Comparison of ENCODE assay signal across 1 cellular context in the genomic region with DNA sequence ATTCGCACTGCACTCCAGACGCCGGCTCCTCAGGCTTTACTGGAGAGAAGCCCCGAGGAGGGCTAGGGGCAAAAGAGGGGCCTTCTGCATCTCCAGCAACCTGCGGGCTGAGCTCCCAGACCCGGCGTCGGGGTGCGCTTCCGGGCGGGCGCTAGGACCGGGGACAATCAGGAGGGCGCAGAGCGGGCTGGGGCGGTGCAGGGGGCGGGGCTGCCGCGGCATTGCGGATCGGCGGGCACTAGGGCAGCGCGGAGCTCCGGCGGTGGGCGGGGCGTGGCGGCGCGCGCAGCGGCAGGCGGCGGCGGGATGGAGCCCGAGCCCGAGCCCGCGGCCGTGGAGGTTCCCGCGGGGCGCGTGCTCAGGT.
TF ChIP-seq lines count a peak whose summit lies in the region.

A gene (plus strand): TSS at position 274 of the 364 bp plus-strand sequence. CDS start 33 bp downstream, at position 307.

TF ChIP-seq in HepG2, 621 proteins besides CTCF, POLR2A, EP300 and RAD21 (continued from another document and continues in another):
- TF ChIP-seq, protein P1, sequence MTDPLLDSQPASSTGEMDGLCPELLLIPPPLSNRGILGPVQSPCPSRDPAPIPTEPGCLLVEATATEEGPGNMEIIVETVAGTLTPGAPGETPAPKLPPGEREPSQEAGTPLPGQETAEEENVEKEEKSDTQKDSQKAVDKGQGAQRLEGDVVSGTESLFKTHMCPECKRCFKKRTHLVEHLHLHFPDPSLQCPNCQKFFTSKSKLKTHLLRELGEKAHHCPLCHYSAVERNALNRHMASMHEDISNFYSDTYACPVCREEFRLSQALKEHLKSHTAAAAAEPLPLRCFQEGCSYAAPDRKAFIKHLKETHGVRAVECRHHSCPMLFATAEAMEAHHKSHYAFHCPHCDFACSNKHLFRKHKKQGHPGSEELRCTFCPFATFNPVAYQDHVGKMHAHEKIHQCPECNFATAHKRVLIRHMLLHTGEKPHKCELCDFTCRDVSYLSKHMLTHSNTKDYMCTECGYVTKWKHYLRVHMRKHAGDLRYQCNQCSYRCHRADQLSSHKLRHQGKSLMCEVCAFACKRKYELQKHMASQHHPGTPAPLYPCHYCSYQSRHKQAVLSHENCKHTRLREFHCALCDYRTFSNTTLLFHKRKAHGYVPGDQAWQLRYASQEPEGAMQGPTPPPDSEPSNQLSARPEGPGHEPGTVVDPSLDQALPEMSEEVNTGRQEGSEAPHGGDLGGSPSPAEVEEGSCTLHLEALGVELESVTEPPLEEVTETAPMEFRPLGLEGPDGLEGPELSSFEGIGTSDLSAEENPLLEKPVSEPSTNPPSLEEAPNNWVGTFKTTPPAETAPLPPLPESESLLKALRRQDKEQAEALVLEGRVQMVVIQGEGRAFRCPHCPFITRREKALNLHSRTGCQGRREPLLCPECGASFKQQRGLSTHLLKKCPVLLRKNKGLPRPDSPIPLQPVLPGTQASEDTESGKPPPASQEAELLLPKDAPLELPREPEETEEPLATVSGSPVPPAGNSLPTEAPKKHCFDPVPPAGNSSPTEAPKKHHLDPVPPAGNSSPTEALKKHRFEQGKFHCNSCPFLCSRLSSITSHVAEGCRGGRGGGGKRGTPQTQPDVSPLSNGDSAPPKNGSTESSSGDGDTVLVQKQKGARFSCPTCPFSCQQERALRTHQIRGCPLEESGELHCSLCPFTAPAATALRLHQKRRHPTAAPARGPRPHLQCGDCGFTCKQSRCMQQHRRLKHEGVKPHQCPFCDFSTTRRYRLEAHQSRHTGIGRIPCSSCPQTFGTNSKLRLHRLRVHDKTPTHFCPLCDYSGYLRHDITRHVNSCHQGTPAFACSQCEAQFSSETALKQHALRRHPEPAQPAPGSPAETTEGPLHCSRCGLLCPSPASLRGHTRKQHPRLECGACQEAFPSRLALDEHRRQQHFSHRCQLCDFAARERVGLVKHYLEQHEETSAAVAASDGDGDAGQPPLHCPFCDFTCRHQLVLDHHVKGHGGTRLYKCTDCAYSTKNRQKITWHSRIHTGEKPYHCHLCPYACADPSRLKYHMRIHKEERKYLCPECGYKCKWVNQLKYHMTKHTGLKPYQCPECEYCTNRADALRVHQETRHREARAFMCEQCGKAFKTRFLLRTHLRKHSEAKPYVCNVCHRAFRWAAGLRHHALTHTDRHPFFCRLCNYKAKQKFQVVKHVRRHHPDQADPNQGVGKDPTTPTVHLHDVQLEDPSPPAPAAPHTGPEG (CRISPR knock-in tag; IDR thresholded peaks at IDR 0.05): no peak
- TF ChIP-seq HNRNPLL (IDR thresholded peaks at IDR 0.05; ENCODE audit: low read depth, low read length, poor library complexity, severe bottlenecking) (peak; percentile 72), U2AF1 (optimal IDR thresholded peaks at IDR 0.05; ENCODE audit: low read depth, low read length) (peak; percentile 89), SP1 (IDR thresholded peaks at IDR 0.05) (no peak), SP1 (CRISPR knock-in tag; IDR thresholded peaks at IDR 0.05) (peak; percentile 98), HES4 (CRISPR knock-in tag; IDR thresholded peaks at IDR 0.05; ENCODE audit: borderline replicate concordance) (peak; percentile 95), SAP130 (CRISPR knock-in tag; IDR thresholded peaks at IDR 0.05; ENCODE audit: low read depth) (0 out of 2 replicates have a peak, but pooled peaks have one; percentile 11), ZNF235 (CRISPR knock-in tag; IDR thresholded peaks at IDR 0.05; ENCODE audit: borderline replicate concordance) (peak; percentile 2; the same call in 1 of the 2 replicates), ZNF790 (CRISPR knock-in tag; IDR thresholded peaks at IDR 0.05; ENCODE audit: borderline replicate concordance) (peak; percentile 94; the same call in 1 of the 2 replicates), HNF4A (CRISPR knock-in tag; IDR thresholded peaks at IDR 0.05) (0 out of 2 replicates have a peak, but pooled peaks have one; percentile 26), ZNF816 (CRISPR knock-in tag; IDR thresholded peaks at IDR 0.05; ENCODE audit: borderline replicate concordance) (no peak; the same call in 1 of the 2 replicates), ZNF883 (CRISPR knock-in tag; IDR thresholded peaks at IDR 0.05; ENCODE audit: not compliant biosample characterization) (peak; percentile 14), ZBTB3 (CRISPR knock-in tag; IDR thresholded peaks at IDR 0.05; ENCODE audit: borderline replicate concordance, low read depth) (no peak), CCDC6 (CRISPR knock-in tag; IDR thresholded peaks at IDR 0.05) (peak; percentile 57; the same call in 1 of the 2 replicates), ZNF773 (CRISPR knock-in tag; IDR thresholded peaks at IDR 0.05; ENCODE audit: borderline replicate concordance) (peak; percentile 16; the same call in 1 of the 2 replicates), GABPB1 (CRISPR knock-in tag; IDR thresholded peaks at IDR 0.05) (peak; percentile 72), SOX5 (CRISPR knock-in tag; IDR thresholded peaks at IDR 0.05; ENCODE audit: borderline replicate concordance) (no peak), SIX4 (CRISPR knock-in tag; IDR thresholded peaks at IDR 0.05) (peak; percentile 33; the same call in 1 of the 2 replicates), POGZ (CRISPR knock-in tag; IDR thresholded peaks at IDR 0.05) (peak; percentile 63; the same call in 1 of the 2 replicates), PHF21A (CRISPR knock-in tag; IDR thresholded peaks at IDR 0.05) (peak; percentile 48; the same call in 1 of the 2 replicates), SOX13 (IDR thresholded peaks at IDR 0.05) (no peak), SOX13 (CRISPR knock-in tag; conservative IDR thresholded peaks at IDR 0.05 in 1 of 2, IDR thresholded peaks at IDR 0.05 in 1 of 2) (0 out of 4 replicates have a peak, but pooled peaks of 1 of the 2 experiments have one; percentile 4), ZNF709 (CRISPR knock-in tag; IDR thresholded peaks at IDR 0.05) (no peak; the same call in 1 of the 2 replicates), HCFC1 (IDR thresholded peaks at IDR 0.05; ENCODE audit: low read depth, low read length) (peak; percentile 57; the same call in 1 of the 2 replicates), NONO (IDR thresholded peaks at IDR 0.05) (no peak), NONO (CRISPR knock-in tag; conservative IDR thresholded peaks at IDR 0.05) (peak; percentile 89)
- TF ChIP-seq, protein P2, sequence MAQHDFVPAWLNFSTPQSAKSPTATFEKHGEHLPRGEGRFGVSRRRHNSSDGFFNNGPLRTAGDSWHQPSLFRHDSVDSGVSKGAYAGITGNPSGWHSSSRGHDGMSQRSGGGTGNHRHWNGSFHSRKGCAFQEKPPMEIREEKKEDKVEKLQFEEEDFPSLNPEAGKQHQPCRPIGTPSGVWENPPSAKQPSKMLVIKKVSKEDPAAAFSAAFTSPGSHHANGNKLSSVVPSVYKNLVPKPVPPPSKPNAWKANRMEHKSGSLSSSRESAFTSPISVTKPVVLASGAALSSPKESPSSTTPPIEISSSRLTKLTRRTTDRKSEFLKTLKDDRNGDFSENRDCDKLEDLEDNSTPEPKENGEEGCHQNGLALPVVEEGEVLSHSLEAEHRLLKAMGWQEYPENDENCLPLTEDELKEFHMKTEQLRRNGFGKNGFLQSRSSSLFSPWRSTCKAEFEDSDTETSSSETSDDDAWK (CRISPR knock-in tag; IDR thresholded peaks at IDR 0.05): no peak
- TF ChIP-seq, protein P3, sequence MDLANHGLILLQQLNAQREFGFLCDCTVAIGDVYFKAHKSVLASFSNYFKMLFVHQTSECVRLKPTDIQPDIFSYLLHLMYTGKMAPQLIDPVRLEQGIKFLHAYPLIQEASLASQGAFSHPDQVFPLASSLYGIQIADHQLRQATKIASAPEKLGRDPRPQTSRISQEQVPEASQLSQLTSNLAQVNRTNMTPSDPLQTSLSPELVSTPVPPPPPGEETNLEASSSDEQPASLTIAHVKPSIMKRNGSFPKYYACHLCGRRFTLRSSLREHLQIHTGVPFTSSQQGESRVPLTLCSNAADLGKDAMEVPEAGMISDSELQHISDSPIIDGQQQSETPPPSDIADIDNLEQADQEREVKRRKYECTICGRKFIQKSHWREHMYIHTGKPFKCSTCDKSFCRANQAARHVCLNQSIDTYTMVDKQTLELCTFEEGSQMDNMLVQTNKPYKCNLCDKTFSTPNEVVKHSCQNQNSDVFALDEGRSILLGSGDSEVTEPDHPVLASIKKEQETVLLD (CRISPR knock-in tag; IDR thresholded peaks at IDR 0.05; ENCODE audit: low read depth): peak; percentile 84
- TF ChIP-seq, protein P4, sequence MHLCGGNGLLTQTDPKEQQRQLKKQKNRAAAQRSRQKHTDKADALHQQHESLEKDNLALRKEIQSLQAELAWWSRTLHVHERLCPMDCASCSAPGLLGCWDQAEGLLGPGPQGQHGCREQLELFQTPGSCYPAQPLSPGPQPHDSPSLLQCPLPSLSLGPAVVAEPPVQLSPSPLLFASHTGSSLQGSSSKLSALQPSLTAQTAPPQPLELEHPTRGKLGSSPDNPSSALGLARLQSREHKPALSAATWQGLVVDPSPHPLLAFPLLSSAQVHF (CRISPR knock-in tag; IDR thresholded peaks at IDR 0.05): 0 out of 2 replicates have a peak, but pooled peaks have one; percentile 72
- TF ChIP-seq, protein P5, sequence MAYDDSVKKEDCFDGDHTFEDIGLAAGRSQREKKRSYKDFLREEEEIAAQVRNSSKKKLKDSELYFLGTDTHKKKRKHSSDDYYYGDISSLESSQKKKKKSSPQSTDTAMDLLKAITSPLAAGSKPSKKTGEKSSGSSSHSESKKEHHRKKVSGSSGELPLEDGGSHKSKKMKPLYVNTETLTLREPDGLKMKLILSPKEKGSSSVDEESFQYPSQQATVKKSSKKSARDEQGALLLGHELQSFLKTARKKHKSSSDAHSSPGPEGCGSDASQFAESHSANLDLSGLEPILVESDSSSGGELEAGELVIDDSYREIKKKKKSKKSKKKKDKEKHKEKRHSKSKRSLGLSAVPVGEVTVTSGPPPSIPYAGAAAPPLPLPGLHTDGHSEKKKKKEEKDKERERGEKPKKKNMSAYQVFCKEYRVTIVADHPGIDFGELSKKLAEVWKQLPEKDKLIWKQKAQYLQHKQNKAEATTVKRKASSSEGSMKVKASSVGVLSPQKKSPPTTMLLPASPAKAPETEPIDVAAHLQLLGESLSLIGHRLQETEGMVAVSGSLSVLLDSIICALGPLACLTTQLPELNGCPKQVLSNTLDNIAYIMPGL (CRISPR knock-in tag; IDR thresholded peaks at IDR 0.05; ENCODE audit: borderline replicate concordance in 1 of 2, low read depth in 1 of 2): peak in 1 of 2 experiments; percentile 51; a peak in 1 of 4 replicates
- TF ChIP-seq, protein P6, sequence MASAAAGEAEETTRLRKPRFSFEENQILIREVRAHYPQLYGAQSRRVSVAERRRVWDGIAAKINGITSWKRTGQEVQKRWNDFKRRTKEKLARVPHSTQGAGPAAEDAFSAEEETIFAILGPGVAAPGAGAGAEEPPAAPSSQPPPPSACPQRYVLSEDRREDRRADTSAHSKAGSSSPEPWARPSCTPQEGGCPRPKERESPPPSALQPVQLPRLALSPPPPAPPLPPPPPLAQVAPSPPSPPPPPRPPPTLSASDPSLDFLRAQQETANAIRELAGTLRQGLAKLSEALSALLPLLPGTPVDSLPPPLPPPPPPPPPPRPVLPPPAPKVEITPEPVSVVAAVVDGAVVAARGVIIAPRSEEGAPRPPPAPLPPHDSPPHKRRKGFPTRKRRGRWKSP (CRISPR knock-in tag; IDR thresholded peaks at IDR 0.05): peak; percentile 78; the same call in 1 of the 2 replicates
- TF ChIP-seq, protein P7, sequence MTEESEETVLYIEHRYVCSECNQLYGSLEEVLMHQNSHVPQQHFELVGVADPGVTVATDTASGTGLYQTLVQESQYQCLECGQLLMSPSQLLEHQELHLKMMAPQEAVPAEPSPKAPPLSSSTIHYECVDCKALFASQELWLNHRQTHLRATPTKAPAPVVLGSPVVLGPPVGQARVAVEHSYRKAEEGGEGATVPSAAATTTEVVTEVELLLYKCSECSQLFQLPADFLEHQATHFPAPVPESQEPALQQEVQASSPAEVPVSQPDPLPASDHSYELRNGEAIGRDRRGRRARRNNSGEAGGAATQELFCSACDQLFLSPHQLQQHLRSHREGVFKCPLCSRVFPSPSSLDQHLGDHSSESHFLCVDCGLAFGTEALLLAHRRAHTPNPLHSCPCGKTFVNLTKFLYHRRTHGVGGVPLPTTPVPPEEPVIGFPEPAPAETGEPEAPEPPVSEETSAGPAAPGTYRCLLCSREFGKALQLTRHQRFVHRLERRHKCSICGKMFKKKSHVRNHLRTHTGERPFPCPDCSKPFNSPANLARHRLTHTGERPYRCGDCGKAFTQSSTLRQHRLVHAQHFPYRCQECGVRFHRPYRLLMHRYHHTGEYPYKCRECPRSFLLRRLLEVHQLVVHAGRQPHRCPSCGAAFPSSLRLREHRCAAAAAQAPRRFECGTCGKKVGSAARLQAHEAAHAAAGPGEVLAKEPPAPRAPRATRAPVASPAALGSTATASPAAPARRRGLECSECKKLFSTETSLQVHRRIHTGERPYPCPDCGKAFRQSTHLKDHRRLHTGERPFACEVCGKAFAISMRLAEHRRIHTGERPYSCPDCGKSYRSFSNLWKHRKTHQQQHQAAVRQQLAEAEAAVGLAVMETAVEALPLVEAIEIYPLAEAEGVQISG (CRISPR knock-in tag; IDR thresholded peaks at IDR 0.05): peak; percentile 16; the same call in 1 of the 2 replicates
- TF ChIP-seq, protein P8, sequence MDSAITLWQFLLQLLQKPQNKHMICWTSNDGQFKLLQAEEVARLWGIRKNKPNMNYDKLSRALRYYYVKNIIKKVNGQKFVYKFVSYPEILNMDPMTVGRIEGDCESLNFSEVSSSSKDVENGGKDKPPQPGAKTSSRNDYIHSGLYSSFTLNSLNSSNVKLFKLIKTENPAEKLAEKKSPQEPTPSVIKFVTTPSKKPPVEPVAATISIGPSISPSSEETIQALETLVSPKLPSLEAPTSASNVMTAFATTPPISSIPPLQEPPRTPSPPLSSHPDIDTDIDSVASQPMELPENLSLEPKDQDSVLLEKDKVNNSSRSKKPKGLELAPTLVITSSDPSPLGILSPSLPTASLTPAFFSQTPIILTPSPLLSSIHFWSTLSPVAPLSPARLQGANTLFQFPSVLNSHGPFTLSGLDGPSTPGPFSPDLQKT (CRISPR knock-in tag; IDR thresholded peaks at IDR 0.05; ENCODE audit: borderline replicate concordance): 0 out of 2 replicates have a peak, but pooled peaks have one; percentile 15
- TF ChIP-seq, protein P9, sequence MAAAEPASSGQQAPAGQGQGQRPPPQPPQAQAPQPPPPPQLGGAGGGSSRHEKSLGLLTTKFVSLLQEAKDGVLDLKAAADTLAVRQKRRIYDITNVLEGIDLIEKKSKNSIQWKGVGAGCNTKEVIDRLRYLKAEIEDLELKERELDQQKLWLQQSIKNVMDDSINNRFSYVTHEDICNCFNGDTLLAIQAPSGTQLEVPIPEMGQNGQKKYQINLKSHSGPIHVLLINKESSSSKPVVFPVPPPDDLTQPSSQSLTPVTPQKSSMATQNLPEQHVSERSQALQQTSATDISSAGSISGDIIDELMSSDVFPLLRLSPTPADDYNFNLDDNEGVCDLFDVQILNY (CRISPR knock-in tag; conservative IDR thresholded peaks at IDR 0.05): peak; percentile 48; the same call in 1 of the 2 replicates
